20 cellular contexts compared by ENCODE assay signal in genomic region chr2:212153923-212154322, GRCh38.
"Had no signal": no experiment of that assay in that cellular context is flagged by ENCODE, and none has a peak within 500 bp of the region (broad histone marks: within the 10 kb centered on the region; RNA-seq: fewer than 3 reads in every experiment).

No MANE protein-coding gene starts in this region.

- DNase-seq: activated CD4-positive, alpha-beta T cell treated with anti-CD3 and anti-CD28 coated beads, Interleukin-2, amount 10 ng/mL, durations not matched to agents 24 days and 14 days; activated CD4-positive, alpha-beta T cell treated with anti-CD3 and anti-CD28 coated beads, Interleukin-2, amount 50 U/mL, for 4 hours; activated CD8-positive, alpha-beta T cell treated with anti-CD3 and anti-CD28 coated beads, Interleukin-2, amount 10 ng/mL, durations not matched to agents 7 days and 5 days; activated gamma-delta T cell; activated naive CD4-positive, alpha-beta T cell treated with Interleukin-2 at 50 U/mL for 16 hours; activated naive CD8-positive, alpha-beta T cell treated with anti-CD3 and anti-CD28 coated beads, Interleukin-2, amount 10 ng/mL, durations not matched to agents 7 days and 5 days; activated T-cell treated with anti-CD3 and anti-CD28 coated beads, Interleukin-2, amount 50 U/mL, for 24 hours; central memory CD4-positive, alpha-beta T cell; MM.1S; MV-4-11; NCI-H1092; NCI-H2029; NCI-H526; NK-92 treated with Interleukin-12 subunit alpha and Interleukin-12 subunit beta, amount 100 ng/mL, for 24 hours; PC-9; Right ventricle myocardium superior had no signal

- FAIRE-seq: RCC 7860, TTC549 had no signal

- H3K4me2 ChIP-seq: KMS-11, PC-9 had no signal

- ATAC-seq: activated CD8-positive, alpha-beta T cell treated with anti-CD3 and anti-CD28 coated beads, Interleukin-2, amount 10 ng/mL, durations not matched to agents 7 days and 5 days had no signal

- H3K9ac ChIP-seq: KMS-11 had no signal

- H3K4me3 ChIP-seq: PC-9 had no signal

- H2AFZ ChIP-seq: PC-9 had no signal

- H3K27ac ChIP-seq: KMS-11, PC-9, RWPE1 had no signal
